8 cellular contexts compared by ENCODE assay signal in genomic region chr10:16779375-16779774, GRCh38. TPM values are rescaled to one million over a fixed set of nuclear protein-coding genes. Genes with fewer than 3 reads are reported as not detected.
A peak's percentile ranks its signal among the peaks of the same experiment; 100 is the strongest.
DNase-seq lines count a peak whose midpoint lies in the region; ATAC-seq and TF ChIP-seq lines count a peak whose summit lies in the region.

No MANE protein-coding gene starts in this region.

- no peak overlapping the region for H3K27ac ChIP-seq in prostate gland
- no peak overlapping the region for H3K27ac ChIP-seq in heart left ventricle

- H3K9me3 ChIP-seq in prostate gland (no peaks in the 10 kb centered on the region), heart left ventricle (no peaks in the 10 kb centered on the region)

- intact Hi-C loops in activated CD4-positive, alpha-beta T cell treated with anti-CD3 and anti-CD28 coated beads, Interleukin-2, amount 10 ng/mL, durations not matched to agents 24 days and 14 days (cut with micrococcal nuclease), result loop anchor here (1.0 to 5.0 kb wide), 5 partner anchors 38 to 662 kb away; partner anchors contain the start of gene RSU1
- intact Hi-C loops in prostate gland (cut with DNase I) (loop anchor here (10.0 kb wide), 1 partner anchor 885 kb away; no protein-coding TSS in a partner anchor), heart left ventricle (cut with DNase I) (loop anchor here in 9 of 10 donors (2.0 to 10.0 kb wide), 6 partner anchors 345 to 877 kb away; partner anchors contain the start of gene PTER (in 1 of the 9))

- WGBS in prostate gland, result 34% methylated on average over 4 of the region's 4 CpGs
- 42 to 51% (median 47%) methylated on average over 4 of the region's 4 CpGs for WGBS in heart left ventricle, 4 donors

- no peaks in the 10 kb centered on the region for H3K36me3 ChIP-seq in prostate gland
- H3K36me3 ChIP-seq in heart left ventricle, result peaks cover 0 to 25% (median 4%) of the 10 kb centered on the region in 9 donors

- DNase-seq in activated CD4-positive, alpha-beta T cell treated with anti-CD3 and anti-CD28 coated beads, Interleukin-2, amount 10 ng/mL, durations not matched to agents 24 days and 14 days, result peak; percentile 74
- DNase-seq in prostate gland (ENCODE audit: low spot score), result peak; percentile 21
- no peak for DNase-seq in NCI-H128 (lab: John Stamatoyannopoulos, UW; ENCODE audit: unreplicated experiment)
- DNase-seq in heart left ventricle, result no peak
- DNase-seq in nucleus accumbens (lab: John Stamatoyannopoulos, UW), result no peak
- no peak for DNase-seq in COLO668 (lab: John Stamatoyannopoulos, UW; ENCODE audit: unreplicated experiment)

- H3K4me3 ChIP-seq in prostate gland (no peak overlapping the region), heart left ventricle (no peak overlapping the region)

- H3K27me3 ChIP-seq in prostate gland (replicated peaks; ENCODE audit: insufficient read depth) (no peaks in the 10 kb centered on the region), heart left ventricle (no peaks in the 10 kb centered on the region)

- peaks cover 26% of the 10 kb centered on the region for H3K4me1 Mint-ChIP-seq in activated CD4-positive, alpha-beta T cell treated with anti-CD3 and anti-CD28 coated beads, Interleukin-2, amount 10 ng/mL, durations not matched to agents 24 days and 14 days

- no peaks in the 10 kb centered on the region for H3K27me3 Mint-ChIP-seq in activated CD4-positive, alpha-beta T cell treated with anti-CD3 and anti-CD28 coated beads, Interleukin-2, amount 10 ng/mL, durations not matched to agents 24 days and 14 days

- H3K4me3 Mint-ChIP-seq in activated CD4-positive, alpha-beta T cell treated with anti-CD3 and anti-CD28 coated beads, Interleukin-2, amount 10 ng/mL, durations not matched to agents 24 days and 14 days, result peak overlapping the region; percentile 34

- H3K9me3 Mint-ChIP-seq in activated CD4-positive, alpha-beta T cell treated with anti-CD3 and anti-CD28 coated beads, Interleukin-2, amount 10 ng/mL, durations not matched to agents 24 days and 14 days, result peaks cover 2% of the 10 kb centered on the region

- peak overlapping the region; percentile 85 for H3K27ac Mint-ChIP-seq in activated CD4-positive, alpha-beta T cell treated with anti-CD3 and anti-CD28 coated beads, Interleukin-2, amount 10 ng/mL, durations not matched to agents 24 days and 14 days

- ATAC-seq in GM18498 (IDR thresholded peaks at IDR 0.05; ENCODE audit: unreplicated experiment) (peak; percentile 87), HG02588 (IDR thresholded peaks at IDR 0.05; ENCODE audit: unreplicated experiment) (peak; percentile 56), heart left ventricle (no peak)

- TF ChIP-seq POLR2A in prostate gland (IDR thresholded peaks at IDR 0.05) (no peak), heart left ventricle (IDR thresholded peaks at IDR 0.05) (no peak)

- H3K4me1 ChIP-seq in prostate gland (replicated peaks) (no peaks in the 10 kb centered on the region), heart left ventricle (peaks cover 0 to 26% (median 11%) of the 10 kb centered on the region in 12 donors)

- no peak for TF ChIP-seq CTCF in prostate gland (IDR thresholded peaks at IDR 0.05)
- no peak for TF ChIP-seq CTCF in heart left ventricle (IDR thresholded peaks at IDR 0.05)

- H3K36me3 Mint-ChIP-seq in activated CD4-positive, alpha-beta T cell treated with anti-CD3 and anti-CD28 coated beads, Interleukin-2, amount 10 ng/mL, durations not matched to agents 24 days and 14 days (ENCODE audit: low read depth), result peaks cover 21% of the 10 kb centered on the region

RNA-seq across cellular contexts. Expression of gene RSU1, which starts 37.8 kb away (rescaled TPM):
- 44.5 and 47.4 TPM in 2 replicates for total RNA-seq in activated CD4-positive, alpha-beta T cell treated with anti-CD3 and anti-CD28 coated beads, Interleukin-2, amount 10 ng/mL, durations not matched to agents 24 days and 14 days
- total RNA-seq in prostate gland (10 to 100 TPM; 32.2 to 49.3 TPM), heart left ventricle (10 to 100 TPM; 42.3 to 84.1 (median 53.0) TPM)
- polyA plus RNA-seq in heart left ventricle, result 10 to 100 TPM; 29.6 to 68.9 TPM

Comparison
In these comparisons a context has a peak if more than half of its experiments do, and no peak if none do; other contexts are left out.
1. ATAC-seq: peak in GM18498 (single experiment) and HG02588 (single experiment); none in heart left ventricle (0 of 4).
2. DNase-seq: peak in activated CD4-positive, alpha-beta T cell treated with anti-CD3 and anti-CD28 coated beads, Interleukin-2, amount 10 ng/mL, durations not matched to agents 24 days and 14 days (single experiment) and prostate gland (single experiment); none in NCI-H128 (single experiment), heart left ventricle (0 of 5), nucleus accumbens (0 of 56) and COLO668 (single experiment).